33 cellular contexts compared by ENCODE assay signal in genomic region chr4:84277923-84278322, GRCh38.
DNase-seq lines count a peak whose midpoint lies in the region; ATAC-seq, FAIRE-seq and TF ChIP-seq lines count a peak whose summit lies in the region.
"Had no signal": no experiment of that assay in that cellular context is flagged by ENCODE, and none has a peak within 500 bp of the region (broad histone marks: within the 10 kb centered on the region; RNA-seq: fewer than 3 reads in every experiment).

No MANE protein-coding gene starts in this region.

- H4K8ac ChIP-seq in IMR-90 (ENCODE audit: low read depth in 2 of 2, low read length in 2 of 2) (no peak overlapping the region), H1 (ENCODE audit: extremely low read depth, insufficient read depth, low read length) (no peak overlapping the region)

- no peak for DNase-seq in IMR-90
- DNase-seq in K562 (ENCODE audit: extremely low read depth in 1 of 4, low spot score in 3 of 4) = no peak
- DNase-seq in H1 (ENCODE audit: low read depth in 1 of 2, low spot score in 2 of 2) = no peak
- DNase-seq in DMS53 treated with DMSO at 0.1 percent for 48 hours (lab: John Stamatoyannopoulos, UW; ENCODE audit: unreplicated experiment) = no peak
- DNase-seq in GM19240 (ENCODE audit: insufficient read length, low spot score) = no peak
- no peak for DNase-seq in NCI-H2171 treated with DMSO at 0.1 percent for 48 hours (lab: John Stamatoyannopoulos, UW)
- DNase-seq: 8988T; ACHN; AML-193; BE2C; C1 segment of cervical spinal cord; Caco-2; Calu3; CD4-positive, alpha-beta memory T cell; CD4-positive, alpha-beta T cell; CD4-positive, CD25-positive, alpha-beta regulatory T cell; CD8-positive, alpha-beta memory T cell; CD8-positive, alpha-beta T cell; COR-L47; DMS 273 treated with DMSO at 0.1 percent for 48 hours; DMS153; DMS53; DMS79; DMS79 treated with DMSO at 0.1 percent for 48 hours; DND-41; EL had no signal

- TF ChIP-seq RAD21 in IMR-90 (IDR thresholded peaks at IDR 0.05; ENCODE audit: low read length) (no peak), K562 (CRISPR knock-in tag; conservative IDR thresholded peaks at IDR 0.05 in 1 of 2, IDR thresholded peaks at IDR 0.05 in 1 of 2) (no peak), H1 (IDR thresholded peaks at IDR 0.05 in 1 of 2, conservative IDR thresholded peaks at IDR 0.05 in 1 of 2; ENCODE audit: low read depth in 2 of 2, low read length in 2 of 2) (no peak)

- no peaks in the 10 kb centered on the region for H3K79me1 ChIP-seq in IMR-90 (ENCODE audit: low read depth in 1 of 2, low read length in 2 of 2)
- no peaks in the 10 kb centered on the region for H3K79me1 ChIP-seq in H1 (ENCODE audit: low read depth, low read length)

- H2BK120ac ChIP-seq in IMR-90 (ENCODE audit: low read depth, low read length) (no peak overlapping the region), H1 (replicated peaks; ENCODE audit: low read depth, low read length) (no peak overlapping the region)

- H4K5ac ChIP-seq in IMR-90 (ENCODE audit: low read depth, low read length) (no peak overlapping the region), H1 (ENCODE audit: insufficient read length, low read depth, low read length) (no peak overlapping the region)

- H2BK20ac ChIP-seq in IMR-90 (ENCODE audit: low read depth, low read length) (no peak overlapping the region), H1 (ENCODE audit: low read length) (no peak overlapping the region)

- H2BK15ac ChIP-seq in IMR-90 (ENCODE audit: low read depth, low read length) = no peak overlapping the region
- H2BK15ac ChIP-seq in H1 (ENCODE audit: low read length) = no peak overlapping the region

- no peak overlapping the region for H3K27ac ChIP-seq in IMR-90 (ENCODE audit: insufficient read depth, low read length)
- H3K27ac ChIP-seq in K562 (ENCODE audit: extremely low read depth, low read depth, low read length) = no peak overlapping the region
- no peak overlapping the region for H3K27ac ChIP-seq in H1 (ENCODE audit: low read depth, low read length)
- H3K27ac ChIP-seq: 22Rv1; A549; BLaER1; BLaER1 treated with 17β-estradiol and CSF1 and Interleukin-3, amounts not matched to agents 10 nM and 100 nM; C4-2B had no signal

- CTCF ChIA-PET in IMR-90 (lab: Yijun Ruan, JAX) = interaction anchor here (0.6 kb wide), 1 partner anchor 43 kb away, joined by 3 read pairs; no protein-coding TSS in a partner anchor
- CTCF ChIA-PET in K562 (lab: Yijun Ruan, JAX; ENCODE audit: low intra/inter-chr PET ratio) = no interaction called here
- CTCF ChIA-PET in H1 (lab: Charles Lee; ENCODE audit: partially characterized antibody) = no interaction called here

- no peak overlapping the region for H2BK5ac ChIP-seq in IMR-90 (ENCODE audit: low read depth, low read length, poor library complexity, severe bottlenecking)
- no peak overlapping the region for H2BK5ac ChIP-seq in H1 (ENCODE audit: low read depth, low read length)

- TF ChIP-seq CTCF in IMR-90 (conservative IDR thresholded peaks at IDR 0.05; ENCODE audit: low read depth, low read length) (no peak), K562 (IDR thresholded peaks at IDR 0.05 in 2 of 3, conservative IDR thresholded peaks at IDR 0.05 in 1 of 3; ENCODE audit: insufficient read depth in 2 of 3, low read depth in 1 of 3, low read length in 3 of 3) (no peak), H1 (IDR thresholded peaks at IDR 0.05; ENCODE audit: control extremely low read depth in 1 of 3, insufficient read depth in 1 of 3, low read depth in 1 of 3, low read length in 3 of 3) (no peak)

- TF ChIP-seq EP300 in K562 (IDR thresholded peaks at IDR 0.05; ENCODE audit: low read length) (no peak), H1 (IDR thresholded peaks at IDR 0.05; ENCODE audit: borderline replicate concordance in 1 of 2, low read depth in 2 of 2, low read length in 2 of 2) (no peak)

- POLR2A ChIA-PET in IMR-90 (lab: Charles Lee; ENCODE audit: unreplicated experiment) (no interaction called here), K562 (lab: Yijun Ruan, JAX) (no interaction called here), H1 (lab: Charles Lee; ENCODE audit: partially characterized antibody) (no interaction called here)

- no peak overlapping the region for H3K14ac ChIP-seq in IMR-90 (replicated peaks; ENCODE audit: low read depth, low read length)
- H3K14ac ChIP-seq in H1 (ENCODE audit: insufficient read length) = no peak overlapping the region

- ATAC-seq in IMR-90 (ENCODE audit: low read depth) = no peak
- no peak for ATAC-seq in K562
- ATAC-seq: A549; CD8-positive, alpha-beta T cell had no signal

- no peak overlapping the region for H3K23ac ChIP-seq in IMR-90 (ENCODE audit: low read depth, low read length)
- no peak overlapping the region for H3K23ac ChIP-seq in H1 (ENCODE audit: insufficient read length)

- intact Hi-C loops in IMR-90 (cut with micrococcal nuclease) (no loop called here), K562 (cut with micrococcal nuclease) (no loop called here)

- H3K36me3 ChIP-seq in IMR-90 (ENCODE audit: control insufficient read depth, insufficient read depth, low read length) = no peaks in the 10 kb centered on the region
- H3K36me3 ChIP-seq in K562 (ENCODE audit: control insufficient read depth, insufficient read depth, low read length) = no peaks in the 10 kb centered on the region; the same call in 2 of the 3 replicates
- H3K36me3 ChIP-seq in H1 (ENCODE audit: control insufficient read depth in 2 of 4, insufficient read depth in 4 of 4, low read length in 3 of 4) = no peaks in the 10 kb centered on the region
- H3K36me3 ChIP-seq: BE2C; BLaER1; BLaER1 treated with 17β-estradiol and CSF1 and Interleukin-3, amounts not matched to agents 10 nM and 100 nM had no signal

- no peaks in the 10 kb centered on the region for H3K27me3 ChIP-seq in IMR-90 (ENCODE audit: control insufficient read depth, insufficient read depth, low read length)
- H3K27me3 ChIP-seq in K562 (ENCODE audit: control insufficient read depth in 2 of 2, insufficient read depth in 2 of 2, low read length in 2 of 2) = no peaks in the 10 kb centered on the region
- no peaks in the 10 kb centered on the region for H3K27me3 ChIP-seq in H1 (replicated peaks in 1 of 4; ENCODE audit: control insufficient read depth in 3 of 4, extremely low read depth in 1 of 4, insufficient read depth in 3 of 4, low read length in 3 of 4)
- H3K27me3 ChIP-seq: BE2C; BLaER1; BLaER1 treated with 17β-estradiol and CSF1 and Interleukin-3, amounts not matched to agents 10 nM and 100 nM had no signal

- H2AK5ac ChIP-seq in IMR-90 (ENCODE audit: low read depth, low read length) = no peak overlapping the region
- H2AK5ac ChIP-seq in H1 (ENCODE audit: low read depth, low read length) = no peak overlapping the region

- no peaks in the 10 kb centered on the region for H3K9me1 ChIP-seq in IMR-90 (ENCODE audit: insufficient read depth, low read length)
- H3K9me1 ChIP-seq in K562 (ENCODE audit: control insufficient read depth, insufficient read depth, low read length) = no peaks in the 10 kb centered on the region

- in situ Hi-C loops in IMR-90 (cut with MboI; ENCODE audit: low sequenced_read_pairs) (no loop called here), K562 (cut with MboI) (no loop called here)

- FAIRE-seq in K562 (lab: Jason Lieb, UNC) = no peak
- FAIRE-seq in H1 (lab: Jason Lieb, UNC) = no peak
- FAIRE-seq: A204.1, A549, D721Med had no signal

- H3K79me2 ChIP-seq in K562 (ENCODE audit: control insufficient read depth, insufficient read depth, low read length) = no peaks in the 10 kb centered on the region
- H3K79me2 ChIP-seq in H1 (ENCODE audit: control insufficient read depth in 1 of 2, insufficient read depth in 2 of 2, low read length in 2 of 2) = no peaks in the 10 kb centered on the region

- H4K91ac ChIP-seq in IMR-90 (ENCODE audit: insufficient read depth, low read depth, low read length) (no peak overlapping the region), H1 (replicated peaks; ENCODE audit: insufficient read length, low read length) (no peak overlapping the region)

- no peak overlapping the region for H2AFZ ChIP-seq in IMR-90 (replicated peaks; ENCODE audit: low read length, poor library complexity)
- no peak overlapping the region for H2AFZ ChIP-seq in K562 (ENCODE audit: low read depth, low read length)
- H2AFZ ChIP-seq in H1 (ENCODE audit: low read length) = no peak overlapping the region

- H3K4me3 ChIP-seq in IMR-90 (ENCODE audit: insufficient read depth, low read depth, low read length) = no peak overlapping the region
- H3K4me3 ChIP-seq in K562 = no peak overlapping the region
- no peak overlapping the region for H3K4me3 ChIP-seq in H1 (ENCODE audit: extremely low read depth in 1 of 4, insufficient read depth in 2 of 4, low read depth in 3 of 4, low read length in 4 of 4)
- H3K4me3 ChIP-seq: A549; BLaER1; BLaER1 treated with 17β-estradiol and CSF1 and Interleukin-3, amounts not matched to agents 10 nM and 100 nM had no signal

- H3K18ac ChIP-seq in IMR-90 (ENCODE audit: low read depth, low read length) = no peak overlapping the region
- H3K18ac ChIP-seq in H1 (ENCODE audit: extremely low read depth, low read length) = no peak overlapping the region

- H3K4ac ChIP-seq in IMR-90 (ENCODE audit: low read depth, low read length) = no peak overlapping the region
- no peak overlapping the region for H3K4ac ChIP-seq in H1 (replicated peaks; ENCODE audit: insufficient read length, low read depth, low read length)

- H3K4me2 ChIP-seq in IMR-90 (ENCODE audit: low read depth, low read length) (no peak overlapping the region), K562 (ENCODE audit: insufficient read depth, low read length) (no peak overlapping the region), H1 (ENCODE audit: insufficient read depth in 1 of 2, low read depth in 2 of 2, low read length in 2 of 2) (no peak overlapping the region)
- H3K4me2 ChIP-seq: A549; BLaER1; BLaER1 treated with 17β-estradiol and CSF1 and Interleukin-3, amounts not matched to agents 10 nM and 100 nM had no signal

- H3K23me2 ChIP-seq in H1 (ENCODE audit: low read depth, low read length) = no peaks in the 10 kb centered on the region

- no peak overlapping the region for H2BK12ac ChIP-seq in H1 (ENCODE audit: low read depth, low read length)

- dilution Hi-C loops in IMR-90 (cut with HindIII; ENCODE audit: low sequenced_read_pairs, unreplicated experiment) = no loop called here

- no peaks in the 10 kb centered on the region for H3K9me3 ChIP-seq in IMR-90 (ENCODE audit: control insufficient read depth, insufficient read depth, low read length)
- H3K9me3 ChIP-seq in K562 (replicated peaks; ENCODE audit: control insufficient read depth, insufficient read depth, low read depth, low read length) = no peaks in the 10 kb centered on the region
- H3K9me3 ChIP-seq in H1 (ENCODE audit: insufficient read depth in 2 of 2, low read depth in 1 of 2, low read length in 1 of 2) = no peaks in the 10 kb centered on the region
- H3K9me3 ChIP-seq: A549; BE2C; BLaER1; BLaER1 treated with 17β-estradiol and CSF1 and Interleukin-3, amounts not matched to agents 10 nM and 100 nM; Caco-2 had no signal

- H3K4me1 ChIP-seq in IMR-90 (ENCODE audit: control insufficient read depth, insufficient read depth, low read length) = no peaks in the 10 kb centered on the region
- H3K4me1 ChIP-seq in K562 (replicated peaks in 1 of 2; ENCODE audit: control insufficient read depth in 2 of 2, insufficient read depth in 2 of 2, low read length in 2 of 2) = no peaks in the 10 kb centered on the region
- no peaks in the 10 kb centered on the region for H3K4me1 ChIP-seq in H1 (replicated peaks in 1 of 4; ENCODE audit: control insufficient read depth in 3 of 4, insufficient read depth in 4 of 4, low read length in 3 of 4)
- H3K4me1 ChIP-seq: BLaER1; BLaER1 treated with 17β-estradiol and CSF1 and Interleukin-3, amounts not matched to agents 10 nM and 100 nM; Caco-2 had no signal

- no peaks in the 10 kb centered on the region for H4K20me1 ChIP-seq in IMR-90 (ENCODE audit: insufficient read depth, low read length)
- H4K20me1 ChIP-seq in K562 (replicated peaks; ENCODE audit: control insufficient read depth, insufficient read depth, low read length) = no peaks in the 10 kb centered on the region
- no peaks in the 10 kb centered on the region for H4K20me1 ChIP-seq in H1 (replicated peaks in 1 of 2; ENCODE audit: control insufficient read depth in 1 of 2, insufficient read depth in 2 of 2, low read length in 2 of 2)
- H4K20me1 ChIP-seq: BLaER1; BLaER1 treated with 17β-estradiol and CSF1 and Interleukin-3, amounts not matched to agents 10 nM and 100 nM had no signal

- BruUV-seq in IMR-90 (replicated peaks; lab: Mats Ljungman, UMichigan) (no TSS peak), K562 (replicated peaks; lab: Mats Ljungman, UMichigan) (no TSS peak)

- H3K56ac ChIP-seq in IMR-90 (ENCODE audit: extremely low read depth, insufficient read depth, low read length) (no peak overlapping the region), H1 (replicated peaks; ENCODE audit: insufficient read length, low read depth, low read length) (no peak overlapping the region)

- no CpG with 5 or more reads among the region's 2 CpGs for WGBS in IMR-90 (ENCODE audit: extremely low coverage in 2 of 2, insufficient read length in 1 of 2), 2 experiments
- WGBS in K562 (ENCODE audit: insufficient coverage, low coverage, missing lambda C conversion rate) = 32% methylated on average over 2 of the region's 2 CpGs
- WGBS in H1 (ENCODE audit: extremely low coverage in 1 of 2, insufficient coverage in 1 of 2, insufficient read length in 1 of 2, insufficient replicate concordance in 2 of 2, low coverage in 1 of 2, low lambda C conversion rate in 2 of 2, missing lambda C conversion rate in 1 of 2), 2 experiments = 72% methylated on average over 2 of the region's 2 CpGs; no CpG with 5 or more reads in 1 of the 2 experiments

- no peak overlapping the region for H2AK9ac ChIP-seq in IMR-90 (replicated peaks; ENCODE audit: low read depth, low read length, poor library complexity)

- H3K9ac ChIP-seq in IMR-90 (ENCODE audit: low read depth, low read length) (no peak overlapping the region), K562 (ENCODE audit: insufficient read depth in 1 of 2, low read depth in 2 of 2, low read length in 2 of 2) (no peak overlapping the region), H1 (replicated peaks in 1 of 4; ENCODE audit: extremely low read depth in 1 of 4, low read depth in 3 of 4, low read length in 3 of 4) (no peak overlapping the region)
- H3K9ac ChIP-seq: BLaER1; BLaER1 treated with 17β-estradiol and CSF1 and Interleukin-3, amounts not matched to agents 10 nM and 100 nM had no signal

- no peak for TF ChIP-seq POLR2A in IMR-90 (IDR thresholded peaks at IDR 0.05; ENCODE audit: low read depth, low read length)
- no peak for TF ChIP-seq POLR2A in K562 (conservative IDR thresholded peaks at IDR 0.05)
- TF ChIP-seq POLR2A in H1 (IDR thresholded peaks at IDR 0.05; ENCODE audit: control extremely low read depth in 1 of 2, low read depth in 2 of 2, low read length in 2 of 2) = no peak
